ENCODE assay signal across 12 cellular contexts in genomic region chr7:73526892-73527821, GRCh38. TPM values are rescaled to one million over a fixed set of nuclear protein-coding genes. Genes with fewer than 3 reads are reported as not detected.
DNase-seq lines count a peak whose midpoint lies in the region; ATAC-seq and TF ChIP-seq lines count a peak whose summit lies in the region.
"Had no signal": no experiment of that assay in that cellular context is flagged by ENCODE, and none has a peak within 500 bp of the region (broad histone marks: within the 10 kb centered on the region; RNA-seq: fewer than 3 reads in every experiment).

No MANE protein-coding gene starts in this region.

- POLR2A ChIA-PET in activated CD4-positive, alpha-beta T cell treated with anti-CD3 and anti-CD28 coated beads for 36 hours (lab: Charles Lee), result interaction anchor here (1.1 kb wide), 1 partner anchor 23 kb away, joined by 3 read pairs; no protein-coding TSS in a partner anchor
- POLR2A ChIA-PET in activated CD8-positive, alpha-beta T cell treated with anti-CD3 and anti-CD28 coated beads for 36 hours (lab: Charles Lee), result interaction anchor here (0.6 to 1.6 kb wide), 6 partner anchors 11 to 130 kb away, joined by 3 to 4 read pairs (median 4); no protein-coding TSS in a partner anchor
- POLR2A ChIA-PET in GM10248 (lab: Yijun Ruan, JAX), result interaction anchor here (0.6 kb wide), 3 partner anchors 11 to 47 kb away, joined by 3 to 9 read pairs (median 6); no protein-coding TSS in a partner anchor

- no peak overlapping the region for H2BK120ac ChIP-seq in trophoblast cell (ENCODE audit: insufficient read depth, low read length, poor library complexity)

- H3K4me3 Mint-ChIP-seq in activated CD4-positive, alpha-beta T cell treated with anti-CD3 and anti-CD28 coated beads for 36 hours, result no peak overlapping the region
- peak overlapping the region; percentile 5 for H3K4me3 Mint-ChIP-seq in activated CD8-positive, alpha-beta T cell treated with anti-CD3 and anti-CD28 coated beads for 36 hours
- H3K4me3 Mint-ChIP-seq: CD14-positive monocyte had no signal

- H3K4me1 Mint-ChIP-seq in activated CD4-positive, alpha-beta T cell treated with anti-CD3 and anti-CD28 coated beads for 36 hours, result peaks cover 37% of the 10 kb centered on the region
- H3K4me1 Mint-ChIP-seq in activated CD8-positive, alpha-beta T cell treated with anti-CD3 and anti-CD28 coated beads for 36 hours (ENCODE audit: low read depth), result peaks cover 34% of the 10 kb centered on the region

- H3K9me3 Mint-ChIP-seq in activated CD4-positive, alpha-beta T cell treated with anti-CD3 and anti-CD28 coated beads for 36 hours (ENCODE audit: low read depth), result no peaks in the 10 kb centered on the region
- H3K9me3 Mint-ChIP-seq in activated CD8-positive, alpha-beta T cell treated with anti-CD3 and anti-CD28 coated beads for 36 hours, result no peaks in the 10 kb centered on the region
- H3K9me3 Mint-ChIP-seq: CD14-positive monocyte had no signal

- no peak overlapping the region for H3K4ac ChIP-seq in trophoblast cell (ENCODE audit: low read depth, low read length)

- no peaks in the 10 kb centered on the region for H3K27me3 Mint-ChIP-seq in activated CD4-positive, alpha-beta T cell treated with anti-CD3 and anti-CD28 coated beads for 36 hours
- no peaks in the 10 kb centered on the region for H3K27me3 Mint-ChIP-seq in activated CD8-positive, alpha-beta T cell treated with anti-CD3 and anti-CD28 coated beads for 36 hours

- H3K9me3 ChIP-seq in trophoblast cell (ENCODE audit: insufficient read depth, low read depth, low read length), result no peaks in the 10 kb centered on the region
- H3K9me3 ChIP-seq: thyroid gland had no signal

- H3K4me3 ChIP-seq in trophoblast cell (ENCODE audit: low read depth, low read length) (no peak overlapping the region), foreskin fibroblast (ENCODE audit: low read depth in 1 of 2, low read length in 2 of 2) (no peak overlapping the region)
- H3K4me3 ChIP-seq: thyroid gland had no signal

- H2AK5ac ChIP-seq in trophoblast cell (ENCODE audit: low read length), result no peak overlapping the region

- H3K27ac Mint-ChIP-seq in activated CD4-positive, alpha-beta T cell treated with anti-CD3 and anti-CD28 coated beads for 36 hours, result peak overlapping the region; percentile 90
- peak overlapping the region; percentile 81 for H3K27ac Mint-ChIP-seq in activated CD8-positive, alpha-beta T cell treated with anti-CD3 and anti-CD28 coated beads for 36 hours

- peak; percentile 33 for DNase-seq in activated CD4-positive, alpha-beta T cell treated with anti-CD3 and anti-CD28 coated beads for 36 hours
- no peak for DNase-seq in activated CD4-positive, alpha-beta T cell treated with anti-CD3 and anti-CD28 coated beads for 1 hour
- peak; percentile 38 for DNase-seq in NCI-H1417 treated with DMSO at 0.1 percent for 48 hours (lab: John Stamatoyannopoulos, UW)
- peak; percentile 42 for DNase-seq in activated CD8-positive, alpha-beta T cell treated with anti-CD3 and anti-CD28 coated beads for 36 hours
- DNase-seq in trophoblast cell, result peak; percentile 17 to 41
- DNase-seq in foreskin fibroblast, result no peak
- no peak for DNase-seq in GM10248 (ENCODE audit: extremely low spot score)
- DNase-seq: caudate nucleus, T1000 had no signal

- CTCF ChIA-PET in activated CD4-positive, alpha-beta T cell treated with anti-CD3 and anti-CD28 coated beads for 36 hours (lab: Charles Lee), result interaction anchor here (1.0 kb wide), 2 partner anchors 8 to 12 kb away, joined by 3 read pairs; no protein-coding TSS in a partner anchor
- CTCF ChIA-PET in activated CD8-positive, alpha-beta T cell treated with anti-CD3 and anti-CD28 coated beads for 36 hours (lab: Charles Lee), result interaction anchor here (0.6 to 1.1 kb wide), 2 partner anchors 12 to 23 kb away, joined by 4 read pairs; no protein-coding TSS in a partner anchor
- CTCF ChIA-PET in GM10248 (lab: Yijun Ruan, JAX), result interaction anchor here (1.0 to 1.4 kb wide), 2 partner anchors 11 to 40 kb away, joined by 3 read pairs; no protein-coding TSS in a partner anchor

- no peak overlapping the region for H2AFZ ChIP-seq in trophoblast cell (ENCODE audit: insufficient read depth, low read length, poor library complexity)

- intact Hi-C loops in activated CD4-positive, alpha-beta T cell treated with anti-CD3 and anti-CD28 coated beads for 36 hours (cut with DNase I, micrococcal nuclease), result loop anchor here in 1 of 2 experiments (10.0 kb wide), 1 partner anchor 328 kb away; no protein-coding TSS in a partner anchor
- intact Hi-C loops in activated CD8-positive, alpha-beta T cell treated with anti-CD3 and anti-CD28 coated beads for 36 hours (cut with micrococcal nuclease), result no loop called here

- no peak for ATAC-seq in activated CD4-positive, alpha-beta T cell treated with anti-CD3 and anti-CD28 coated beads for 36 hours
- no peak for ATAC-seq in activated CD8-positive, alpha-beta T cell treated with anti-CD3 and anti-CD28 coated beads for 36 hours
- no peak for ATAC-seq in GM21423 (IDR thresholded peaks at IDR 0.05; ENCODE audit: unreplicated experiment)

- H4K12ac ChIP-seq in trophoblast cell (ENCODE audit: low read depth, low read length), result no peak overlapping the region

- H3K18ac ChIP-seq in trophoblast cell (ENCODE audit: low read length), result no peak overlapping the region

- H3K79me1 ChIP-seq in trophoblast cell (ENCODE audit: low read length), result peaks cover 4% of the 10 kb centered on the region

- H3K4me2 ChIP-seq in trophoblast cell (ENCODE audit: low read length), result no peak overlapping the region

- no CpG with 5 or more reads among the region's 8 CpGs for WGBS in trophoblast cell (ENCODE audit: extremely low coverage, insufficient coverage, insufficient read length)

- H2BK5ac ChIP-seq in trophoblast cell (ENCODE audit: low read depth, low read length, poor library complexity), result no peak overlapping the region

- no peak overlapping the region for H2BK12ac ChIP-seq in trophoblast cell (ENCODE audit: low read length)

- TF ChIP-seq CTCF in activated CD8-positive, alpha-beta T cell treated with anti-CD3 and anti-CD28 coated beads for 36 hours (IDR thresholded peaks at IDR 0.05), result no peak
- TF ChIP-seq CTCF in foreskin fibroblast (IDR thresholded peaks at IDR 0.05; ENCODE audit: low read depth, low read length), result no peak
- TF ChIP-seq CTCF in GM10248 (IDR thresholded peaks at IDR 0.05; ENCODE audit: control extremely low read depth, extremely low read depth, low read depth, missing control alignments), result no peak

- peaks cover 0 to 1% of the 10 kb centered on the region in 2 experiments for H3K4me1 ChIP-seq in trophoblast cell (ENCODE audit: control insufficient read depth in 1 of 2, insufficient read depth in 2 of 2, low read length in 2 of 2)

- no peak overlapping the region for H3K14ac ChIP-seq in trophoblast cell (ENCODE audit: low read length)

- H3K23ac ChIP-seq in trophoblast cell (ENCODE audit: low read length), result no peak overlapping the region

- H3K27me3 ChIP-seq in trophoblast cell (ENCODE audit: insufficient read depth, low read length), result no peaks in the 10 kb centered on the region
- H3K27me3 ChIP-seq: thyroid gland had no signal

- H3K27ac ChIP-seq in trophoblast cell (ENCODE audit: low read depth, low read length), result no peak overlapping the region
- H3K27ac ChIP-seq: thyroid gland had no signal

- H4K8ac ChIP-seq in trophoblast cell (ENCODE audit: low read depth, low read length), result no peak overlapping the region

- H4K91ac ChIP-seq in trophoblast cell (ENCODE audit: low read depth, low read length), result no peak overlapping the region

- peaks cover 2% of the 10 kb centered on the region for H3K79me2 ChIP-seq in trophoblast cell (ENCODE audit: control insufficient read depth, insufficient read depth, low read length, poor library complexity)

- H3K36me3 ChIP-seq in trophoblast cell (ENCODE audit: control insufficient read depth in 1 of 2, insufficient read depth in 2 of 2, low read length in 2 of 2), result no peaks in the 10 kb centered on the region
- H3K36me3 ChIP-seq: thyroid gland had no signal

- no peak overlapping the region for H3K9ac ChIP-seq in trophoblast cell (ENCODE audit: low read length)

- peaks cover under 1% of the 10 kb centered on the region for H3K36me3 Mint-ChIP-seq in activated CD4-positive, alpha-beta T cell treated with anti-CD3 and anti-CD28 coated beads for 36 hours (ENCODE audit: low read depth)
- H3K36me3 Mint-ChIP-seq in activated CD8-positive, alpha-beta T cell treated with anti-CD3 and anti-CD28 coated beads for 36 hours (ENCODE audit: low read depth), result peaks cover 6% of the 10 kb centered on the region

RNA-seq across cellular contexts. Expression of gene BAZ1B, which starts 5.1 kb away (rescaled TPM):
- 10 to 100 TPM; 90.2 to 98.6 TPM for total RNA-seq in activated CD4-positive, alpha-beta T cell treated with anti-CD3 and anti-CD28 coated beads for 36 hours
- total RNA-seq in activated CD8-positive, alpha-beta T cell treated with anti-CD3 and anti-CD28 coated beads for 36 hours, result 10 to 100 TPM; 82.4 to 82.6 TPM
- polyA plus RNA-seq in trophoblast cell (2013), result 31.8 and 34.1 TPM in 2 replicates

RNA-seq across cellular contexts. Expression of gene BCL7B, which starts 30.3 kb away (rescaled TPM):
- total RNA-seq in activated CD4-positive, alpha-beta T cell treated with anti-CD3 and anti-CD28 coated beads for 36 hours, result 10 to 100 TPM; 43.2 to 86.5 TPM
- total RNA-seq in activated CD8-positive, alpha-beta T cell treated with anti-CD3 and anti-CD28 coated beads for 36 hours, result 10 to 100 TPM; 42.9 to 50.6 TPM
- 38.6 and 39.3 TPM in 2 replicates for polyA plus RNA-seq in trophoblast cell (2013)

RNA-seq across cellular contexts. Expression of gene TBL2, which starts 51.2 kb away (rescaled TPM):
- total RNA-seq in activated CD4-positive, alpha-beta T cell treated with anti-CD3 and anti-CD28 coated beads for 36 hours, result 10 to 100 TPM; 30.6 to 34.7 TPM
- 10 to 100 TPM; 29.6 to 30.7 TPM for total RNA-seq in activated CD8-positive, alpha-beta T cell treated with anti-CD3 and anti-CD28 coated beads for 36 hours
- polyA plus RNA-seq in trophoblast cell (2013), result 27.4 and 30.1 TPM in 2 replicates

Comparison
In these comparisons a context has a peak if more than half of its experiments do, and no peak if none do; other contexts are left out.
1. DNase-seq: peak in activated CD4-positive, alpha-beta T cell treated with anti-CD3 and anti-CD28 coated beads for 36 hours (single experiment), NCI-H1417 treated with DMSO at 0.1 percent for 48 hours (single experiment), activated CD8-positive, alpha-beta T cell treated with anti-CD3 and anti-CD28 coated beads for 36 hours (single experiment) and trophoblast cell (2 of 2); none in activated CD4-positive, alpha-beta T cell treated with anti-CD3 and anti-CD28 coated beads for 1 hour (single experiment), foreskin fibroblast (0 of 2) and GM10248 (single experiment).